ENCODE assay signal across 13 cellular contexts in the genomic region with DNA sequence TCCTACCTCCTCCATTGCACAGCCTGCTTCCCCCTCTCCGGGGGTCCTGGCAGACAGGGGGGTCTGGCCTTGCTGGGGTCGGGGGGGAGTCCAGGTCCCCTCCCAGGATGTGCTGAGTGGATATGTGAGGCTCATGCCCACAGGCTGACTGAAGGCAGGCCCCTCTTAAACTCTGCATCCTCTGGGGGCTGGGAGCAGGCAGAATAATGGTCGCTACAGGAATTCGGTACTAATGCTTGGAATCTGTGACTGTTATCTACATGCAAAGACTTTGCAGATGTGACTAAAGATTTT. TPM values are rescaled to one million over a fixed set of nuclear protein-coding genes. Genes with fewer than 3 reads are reported as not detected.
DNase-seq lines count a peak whose midpoint lies in the region; ATAC-seq and TF ChIP-seq lines count a peak whose summit lies in the region.
"Had no signal": no experiment of that assay in that cellular context is flagged by ENCODE, and none has a peak within 500 bp of the region (broad histone marks: within the 10 kb centered on the region; RNA-seq: fewer than 3 reads in every experiment).

No MANE protein-coding gene starts in this region.

- peak overlapping the region; percentile 96 for H3K27ac Mint-ChIP-seq in activated naive CD4-positive, alpha-beta T cell treated with anti-CD3 and anti-CD28 coated beads, Interleukin-2, amount 10 ng/mL, durations not matched to agents 7 days and 5 days
- peak overlapping the region in 1 of 2 donors; percentile 92 for H3K27ac Mint-ChIP-seq in activated naive CD4-positive, alpha-beta T cell treated with anti-CD3 and anti-CD28 coated beads, Interleukin-2, amount 50 U/mL, for 72 hours
- H3K27ac Mint-ChIP-seq: GM23338 had no signal

- DNase-seq in activated naive CD4-positive, alpha-beta T cell treated with anti-CD3 and anti-CD28 coated beads, Interleukin-2, amount 10 ng/mL, durations not matched to agents 7 days and 5 days, result no peak
- no peak for DNase-seq in activated naive CD4-positive, alpha-beta T cell treated with anti-CD3 and anti-CD28 coated beads, Interleukin-2, amount 50 U/mL, for 72 hours (ENCODE audit: low spot score in 2 of 2)
- no peak for DNase-seq in left lung
- no peak for DNase-seq in upper lobe of left lung
- no peak for DNase-seq in activated T-cell treated with anti-CD3 and anti-CD28 coated beads, Interleukin-2, amount 50 U/mL, for 4 hours
- no peak for DNase-seq in globus pallidus (ENCODE audit: low spot score)
- no peak for DNase-seq in DMS114 treated with DMSO at 0.1 percent for 48 hours (lab: John Stamatoyannopoulos, UW; ENCODE audit: unreplicated experiment)
- DNase-seq: body of pancreas, hippocampal formation, NCI-H1694, thyroid gland had no signal

- no peak for TF ChIP-seq POLR2A in upper lobe of left lung (IDR thresholded peaks at IDR 0.05)

- H3K27me3 ChIP-seq in left lung (no peaks in the 10 kb centered on the region), upper lobe of left lung (peaks cover 0 to 2% (median 0%) of the 10 kb centered on the region in 4 donors)
- H3K27me3 ChIP-seq: body of pancreas, thyroid gland had no signal

- peaks cover 16 to 44% of the 10 kb centered on the region in 2 donors for H3K4me1 ChIP-seq in left lung
- H3K4me1 ChIP-seq in upper lobe of left lung, result peaks cover 33 to 41% (median 35%) of the 10 kb centered on the region in 4 donors

- intact Hi-C loops in left lung (cut with DNase I), result no loop called here

- TF ChIP-seq CTCF in VCaP (conservative IDR thresholded peaks at IDR 0.05) (no peak), left lung (IDR thresholded peaks at IDR 0.05) (no peak), upper lobe of left lung (IDR thresholded peaks at IDR 0.05) (no peak)

- H3K27ac ChIP-seq in VCaP (peak overlapping the region; percentile 98; the same call in 1 of the 2 replicates), left lung (peak overlapping the region; percentile 93 to 95), upper lobe of left lung (peak overlapping the region in 3 of 4 donors; percentile 95 to 98 (median 97))

- no peak for TF ChIP-seq EP300 in upper lobe of left lung (IDR thresholded peaks at IDR 0.05)

- peaks cover 54% of the 10 kb centered on the region for H3K4me1 Mint-ChIP-seq in activated naive CD4-positive, alpha-beta T cell treated with anti-CD3 and anti-CD28 coated beads, Interleukin-2, amount 10 ng/mL, durations not matched to agents 7 days and 5 days
- H3K4me1 Mint-ChIP-seq in activated T-cell treated with anti-CD3 and anti-CD28 coated beads, Interleukin-2, amount 50 U/mL, for 4 hours (ENCODE audit: low read depth), result peaks cover 54% of the 10 kb centered on the region

- peaks cover 0 to 6% of the 10 kb centered on the region in 2 donors for H3K36me3 ChIP-seq in left lung
- peaks cover 0 to 8% (median 4%) of the 10 kb centered on the region in 4 donors for H3K36me3 ChIP-seq in upper lobe of left lung

- CTCF ChIA-PET in activated naive CD4-positive, alpha-beta T cell treated with anti-CD3 and anti-CD28 coated beads, Interleukin-2, amount 10 ng/mL, durations not matched to agents 7 days and 5 days (lab: Charles Lee), result interaction anchor here (1.6 kb wide), 1 partner anchor 115 kb away, joined by 3 read pairs; the partner anchor contains the start of gene CBX6

- H3K27me3 Mint-ChIP-seq in activated naive CD4-positive, alpha-beta T cell treated with anti-CD3 and anti-CD28 coated beads, Interleukin-2, amount 10 ng/mL, durations not matched to agents 7 days and 5 days, result no peaks in the 10 kb centered on the region
- H3K27me3 Mint-ChIP-seq in activated T-cell treated with anti-CD3 and anti-CD28 coated beads, Interleukin-2, amount 50 U/mL, for 4 hours (ENCODE audit: low read depth), result no peaks in the 10 kb centered on the region

- no peak for ATAC-seq in activated naive CD4-positive, alpha-beta T cell treated with anti-CD3 and anti-CD28 coated beads, Interleukin-2, amount 50 U/mL, for 72 hours
- ATAC-seq in left lung, result no peak
- ATAC-seq in upper lobe of left lung (ENCODE audit: low FRiP score in 2 of 2), result no peak
- ATAC-seq in activated T-cell treated with anti-CD3 and anti-CD28 coated beads, Interleukin-2, amount 50 U/mL, for 4 hours, result no peak
- ATAC-seq: body of pancreas, GM23338 had no signal

- peaks cover 36% of the 10 kb centered on the region for H3K36me3 Mint-ChIP-seq in activated naive CD4-positive, alpha-beta T cell treated with anti-CD3 and anti-CD28 coated beads, Interleukin-2, amount 10 ng/mL, durations not matched to agents 7 days and 5 days
- peaks cover 27 to 34% of the 10 kb centered on the region in 2 donors for H3K36me3 Mint-ChIP-seq in activated naive CD4-positive, alpha-beta T cell treated with anti-CD3 and anti-CD28 coated beads, Interleukin-2, amount 50 U/mL, for 72 hours
- peaks cover under 1% of the 10 kb centered on the region for H3K36me3 Mint-ChIP-seq in activated T-cell treated with anti-CD3 and anti-CD28 coated beads, Interleukin-2, amount 50 U/mL, for 4 hours (ENCODE audit: insufficient read depth)

- H3K9me3 ChIP-seq in left lung, result no peaks in the 10 kb centered on the region
- H3K9me3 ChIP-seq in upper lobe of left lung, result no peaks in the 10 kb centered on the region
- H3K9me3 ChIP-seq: body of pancreas, thyroid gland had no signal

- 70 to 93% methylated on average over 3 to 4 of the region's 4 CpGs for WGBS in upper lobe of left lung, 2 donors

- H3K4me3 Mint-ChIP-seq in activated naive CD4-positive, alpha-beta T cell treated with anti-CD3 and anti-CD28 coated beads, Interleukin-2, amount 10 ng/mL, durations not matched to agents 7 days and 5 days, result peak overlapping the region; percentile 97
- H3K4me3 Mint-ChIP-seq in activated T-cell treated with anti-CD3 and anti-CD28 coated beads, Interleukin-2, amount 50 U/mL, for 4 hours, result no peak overlapping the region

- peak overlapping the region in 1 of 2 donors; percentile 52 for H3K4me3 ChIP-seq in left lung
- peak overlapping the region in 1 of 4 donors; percentile 59 for H3K4me3 ChIP-seq in upper lobe of left lung
- H3K4me3 ChIP-seq: body of pancreas, thyroid gland had no signal

- H3K9me3 Mint-ChIP-seq in activated naive CD4-positive, alpha-beta T cell treated with anti-CD3 and anti-CD28 coated beads, Interleukin-2, amount 10 ng/mL, durations not matched to agents 7 days and 5 days, result no peaks in the 10 kb centered on the region
- no peaks in the 10 kb centered on the region for H3K9me3 Mint-ChIP-seq in activated naive CD4-positive, alpha-beta T cell treated with anti-CD3 and anti-CD28 coated beads, Interleukin-2, amount 50 U/mL, for 72 hours
- no peaks in the 10 kb centered on the region for H3K9me3 Mint-ChIP-seq in activated T-cell treated with anti-CD3 and anti-CD28 coated beads, Interleukin-2, amount 50 U/mL, for 4 hours
- H3K9me3 Mint-ChIP-seq: GM23338 had no signal

RNA-seq across cellular contexts. Expression of gene SUN2, which starts 1.6 kb away (rescaled TPM):
- 100 to 1,000 TPM; 142 to 241 TPM for total RNA-seq in activated naive CD4-positive, alpha-beta T cell treated with anti-CD3 and anti-CD28 coated beads, Interleukin-2, amount 50 U/mL, for 72 hours
- total RNA-seq in left lung, result 100 to 1,000 TPM in 1 of 2 donors, 10 to 100 TPM in 1; 99.3 to 174 TPM
- 100 to 1,000 TPM; 191 to 436 (median 275) TPM for total RNA-seq in upper lobe of left lung
- total RNA-seq in activated T-cell treated with anti-CD3 and anti-CD28 coated beads, Interleukin-2, amount 50 U/mL, for 4 hours, result 10 to 100 TPM; 30.1 to 44.6 (median 44.0) TPM

RNA-seq across cellular contexts. Expression of gene DNAL4, which starts 36.5 kb away (rescaled TPM):
- 1 to 10 TPM; 5.2 to 7.8 TPM for total RNA-seq in activated naive CD4-positive, alpha-beta T cell treated with anti-CD3 and anti-CD28 coated beads, Interleukin-2, amount 50 U/mL, for 72 hours
- total RNA-seq in left lung, result 10 to 100 TPM; 16.3 to 21.5 TPM
- total RNA-seq in upper lobe of left lung, result 10 to 100 TPM; 14.7 to 23.7 (median 20.2) TPM
- 1 to 10 TPM; 4.5 to 6.1 (median 5.1) TPM for total RNA-seq in activated T-cell treated with anti-CD3 and anti-CD28 coated beads, Interleukin-2, amount 50 U/mL, for 4 hours

RNA-seq across cellular contexts. Expression of gene GTPBP1, which starts 51.7 kb away (rescaled TPM):
- 100 to 1,000 TPM; 109 to 142 TPM for total RNA-seq in activated naive CD4-positive, alpha-beta T cell treated with anti-CD3 and anti-CD28 coated beads, Interleukin-2, amount 50 U/mL, for 72 hours
- total RNA-seq in left lung, result 10 to 100 TPM; 45.7 to 51.0 TPM
- 100 to 1,000 TPM in 2 of 6 donors, 10 to 100 TPM in 4; 57.9 to 176 (median 73.6) TPM for total RNA-seq in upper lobe of left lung
- total RNA-seq in activated T-cell treated with anti-CD3 and anti-CD28 coated beads, Interleukin-2, amount 50 U/mL, for 4 hours, result 10 to 100 TPM; 69.9 to 80.4 (median 76.5) TPM

RNA-seq across cellular contexts. Expression of gene JOSD1, which starts 56.7 kb away (rescaled TPM):
- 10 to 100 TPM; 70.0 to 79.0 TPM for total RNA-seq in activated naive CD4-positive, alpha-beta T cell treated with anti-CD3 and anti-CD28 coated beads, Interleukin-2, amount 50 U/mL, for 72 hours
- total RNA-seq in left lung (10 to 100 TPM; 55.6 to 57.3 TPM), upper lobe of left lung (10 to 100 TPM; 47.1 to 84.8 (median 67.3) TPM)
- 10 to 100 TPM; 65.3 to 76.0 (median 72.8) TPM for total RNA-seq in activated T-cell treated with anti-CD3 and anti-CD28 coated beads, Interleukin-2, amount 50 U/mL, for 4 hours
